14 cellular contexts compared by ENCODE assay signal in genomic region chr20:1870792-1871550, GRCh38. TPM values are rescaled to one million over a fixed set of nuclear protein-coding genes. Genes with fewer than 3 reads are reported as not detected.
DNase-seq lines count a peak whose midpoint lies in the region; ATAC-seq and TF ChIP-seq lines count a peak whose summit lies in the region.
"Had no signal": no experiment of that assay in that cellular context is flagged by ENCODE, and none has a peak within 500 bp of the region (broad histone marks: within the 10 kb centered on the region; RNA-seq: fewer than 3 reads in every experiment).

No MANE protein-coding gene starts in this region.

- H3K4me1 Mint-ChIP-seq in progenitor cell of endocrine pancreas (ENCODE audit: low read depth), result peaks cover 50% of the 10 kb centered on the region
- H3K4me1 Mint-ChIP-seq: activated CD4-positive, alpha-beta memory T cell treated with anti-CD3 and anti-CD28 coated beads, Interleukin-2, amount 10 ng/mL, durations not matched to agents 7 days and 5 days had no signal

- peaks cover 0 to 11% of the 10 kb centered on the region in 2 donors for H3K4me1 ChIP-seq in right atrium auricular region
- H3K4me1 ChIP-seq: thyroid gland had no signal

- TF ChIP-seq CTCF in progenitor cell of endocrine pancreas (IDR thresholded peaks at IDR 0.05; ENCODE audit: unreplicated experiment), result no peak
- TF ChIP-seq CTCF in right atrium auricular region (IDR thresholded peaks at IDR 0.05), result no peak

- no peak overlapping the region for H3K27ac ChIP-seq in right atrium auricular region
- H3K27ac ChIP-seq: adrenal gland, thyroid gland had no signal

- no peaks in the 10 kb centered on the region for H3K36me3 ChIP-seq in right atrium auricular region
- H3K36me3 ChIP-seq: adrenal gland, thyroid gland had no signal

- peak overlapping the region; percentile 47 for H3K27ac Mint-ChIP-seq in progenitor cell of endocrine pancreas
- H3K27ac Mint-ChIP-seq: activated CD4-positive, alpha-beta memory T cell treated with anti-CD3 and anti-CD28 coated beads, Interleukin-2, amount 10 ng/mL, durations not matched to agents 7 days and 5 days; endodermal cell had no signal

- DNase-seq in OCI-M1 (lab: John Stamatoyannopoulos, UW) (peak; percentile 56), progenitor cell of endocrine pancreas (ENCODE audit: low spot score, unreplicated experiment) (no peak), NCI-H2029 (lab: John Stamatoyannopoulos, UW) (no peak), dedifferentiated amniotic fluid mesenchymal stem cell (ENCODE audit: extremely low spot score) (no peak), NCI-H2227 (lab: John Stamatoyannopoulos, UW; ENCODE audit: unreplicated experiment) (no peak), right atrium auricular region (ENCODE audit: low spot score) (no peak)
- DNase-seq: activated CD4-positive, alpha-beta memory T cell treated with anti-CD3 and anti-CD28 coated beads, Interleukin-2, amount 10 ng/mL, durations not matched to agents 7 days and 5 days; adrenal gland; endodermal cell; NCI-H1092; Right ventricle myocardium superior; thyroid gland had no signal

- H3K36me3 Mint-ChIP-seq in progenitor cell of endocrine pancreas (ENCODE audit: insufficient read depth), result no peaks in the 10 kb centered on the region

- H3K9me3 Mint-ChIP-seq in progenitor cell of endocrine pancreas (ENCODE audit: low read depth), result no peaks in the 10 kb centered on the region
- H3K9me3 Mint-ChIP-seq: activated CD4-positive, alpha-beta memory T cell treated with anti-CD3 and anti-CD28 coated beads, Interleukin-2, amount 10 ng/mL, durations not matched to agents 7 days and 5 days; endodermal cell had no signal

- no peaks in the 10 kb centered on the region for H3K27me3 Mint-ChIP-seq in progenitor cell of endocrine pancreas

- H3K4me3 ChIP-seq in right atrium auricular region, result no peak overlapping the region
- H3K4me3 ChIP-seq: adrenal gland, thyroid gland had no signal

- no peaks in the 10 kb centered on the region for H3K9me3 ChIP-seq in right atrium auricular region
- H3K9me3 ChIP-seq: adrenal gland, thyroid gland had no signal

- no peaks in the 10 kb centered on the region for H3K27me3 ChIP-seq in right atrium auricular region
- H3K27me3 ChIP-seq: adrenal gland had no signal

- peak overlapping the region; percentile 11 for H3K4me3 Mint-ChIP-seq in progenitor cell of endocrine pancreas (ENCODE audit: low read depth)
- H3K4me3 Mint-ChIP-seq: activated CD4-positive, alpha-beta memory T cell treated with anti-CD3 and anti-CD28 coated beads, Interleukin-2, amount 10 ng/mL, durations not matched to agents 7 days and 5 days; endodermal cell had no signal

- ATAC-seq in GM19395 (IDR thresholded peaks at IDR 0.05; ENCODE audit: unreplicated experiment), result peak; percentile 72
- ATAC-seq in HG03039 (IDR thresholded peaks at IDR 0.05; ENCODE audit: unreplicated experiment), result peak; percentile 45

RNA-seq across cellular contexts. Expression of gene SIRPA, which starts 24.2 kb away (rescaled TPM):
- total RNA-seq in progenitor cell of endocrine pancreas (15.2 and 16.2 TPM in 2 replicates), right atrium auricular region (10 to 100 TPM; 32.4 to 58.5 TPM)
- total RNA-seq: activated CD4-positive, alpha-beta memory T cell treated with anti-CD3 and anti-CD28 coated beads, Interleukin-2, amount 10 ng/mL, durations not matched to agents 7 days and 5 days had no signal
